ENCODE assay signal across 3 cellular contexts in the genomic region with DNA sequence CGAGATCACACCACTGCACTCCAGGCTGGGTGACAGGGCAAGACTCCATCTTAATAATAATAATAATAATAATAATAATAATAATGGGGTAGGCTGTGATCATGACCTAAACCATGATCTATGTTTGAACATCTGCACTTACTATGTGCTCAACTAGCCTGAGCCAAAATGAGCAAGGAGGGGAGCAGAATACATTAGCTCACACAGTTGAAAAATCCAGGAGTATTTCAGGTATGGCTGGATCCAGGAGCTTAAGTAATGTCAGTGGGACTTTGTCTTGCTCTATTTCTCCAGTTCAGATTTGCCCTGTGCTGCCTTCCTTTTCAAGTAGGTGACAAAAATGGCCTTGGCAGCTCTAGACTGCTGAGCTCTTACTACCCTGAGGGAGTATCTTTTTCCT.
A peak's percentile ranks its signal among the peaks of the same experiment; 100 is the strongest.
TF ChIP-seq lines count a peak whose summit lies in the region.

No MANE protein-coding gene starts in this region.

TF ChIP-seq in HepG2, 621 proteins besides CTCF, POLR2A, EP300 and RAD21:
- no peak for TF ChIP-seq NR2F2 (IDR thresholded peaks at IDR 0.05; ENCODE audit: borderline replicate concordance, low read depth)
- peak; percentile 99 for TF ChIP-seq ZNF329 (CRISPR knock-in tag; IDR thresholded peaks at IDR 0.05; ENCODE audit: low read depth)
- TF ChIP-seq ZMYM3 (CRISPR knock-in tag; IDR thresholded peaks at IDR 0.05): peak; percentile 59
TF ChIP-seq in HepG2: peak in this region for 2.

TF ChIP-seq in K562, 482 proteins besides CTCF, POLR2A, EP300 and RAD21:
- TF ChIP-seq CEBPB (tag; IDR thresholded peaks at IDR 0.05) (no peak), MBD1 (CRISPR knock-in tag; IDR thresholded peaks at IDR 0.05) (no peak), RBM25 (IDR thresholded peaks at IDR 0.05; ENCODE audit: low read depth, low read length, severe bottlenecking) (peak; percentile 72), ZNF561 (CRISPR knock-in tag; conservative IDR thresholded peaks at IDR 0.05) (no peak), BCOR (IDR thresholded peaks at IDR 0.05) (peak; percentile 28; the same call in 1 of the 2 replicates), GATA2 (CRISPR knock-in tag; IDR thresholded peaks at IDR 0.05) (no peak), ZMIZ1 (IDR thresholded peaks at IDR 0.05; ENCODE audit: low read depth in 2 of 2, low read length in 2 of 2) (no peak), THRAP3 (IDR thresholded peaks at IDR 0.05; ENCODE audit: borderline replicate concordance) (no peak), ETV6 (IDR thresholded peaks at IDR 0.05; ENCODE audit: borderline replicate concordance in 1 of 2, low read depth in 2 of 2, low read length in 1 of 2) (no peak), ETV6 (CRISPR knock-in tag; IDR thresholded peaks at IDR 0.05; ENCODE audit: borderline replicate concordance) (no peak)

TF ChIP-seq in H1, 55 proteins besides CTCF, POLR2A, EP300 and RAD21:
- TF ChIP-seq KDM1A (IDR thresholded peaks at IDR 0.05; ENCODE audit: borderline replicate concordance, low read length): 0 out of 2 replicates have a peak, but pooled peaks have one; percentile 54
- TF ChIP-seq ASH2L (IDR thresholded peaks at IDR 0.05; ENCODE audit: low read length): no peak
TF ChIP-seq in H1: peak in this region for 1.
